In genomic region chr11:57888385-57888784, GRCh38 we compare ENCODE assay signal across 9 cellular contexts.
"Had no signal": no experiment of that assay in that cellular context is flagged by ENCODE, and none has a peak within 500 bp of the region (broad histone marks: within the 10 kb centered on the region; RNA-seq: fewer than 3 reads in every experiment).

No MANE protein-coding gene starts in this region.

- H3K4me2 ChIP-seq: KMS-11 had no signal

- ATAC-seq: HCT116, HepG2 had no signal

- H3K4me3 Mint-ChIP-seq: IgD-negative memory B cell had no signal

- DNase-seq: GOT3, H7, KBM-7 had no signal

- H3K4me1 ChIP-seq: HAP-1 had no signal

- H3K27ac ChIP-seq: HL-60, KMS-11 had no signal

- H3K36me3 ChIP-seq: HAP-1 had no signal

- H3K4me1 Mint-ChIP-seq: IgD-negative memory B cell had no signal

- H3K4me3 ChIP-seq: HAP-1 had no signal

- H3K27ac Mint-ChIP-seq: IgD-negative memory B cell had no signal
